ENCODE assay signal across 1 cellular context in genomic region chr18:79988079-79988924, GRCh38.
A peak's percentile ranks its signal among the peaks of the same experiment; 100 is the strongest.
TF ChIP-seq lines count a peak whose summit lies in the region.

Gene TXNL4A (minus strand): TSS chr18:79988563. CDS start chr18:79988392, 171 bp downstream.

TF ChIP-seq in K562, 482 proteins besides CTCF, POLR2A, EP300 and RAD21 (continued from another document and continues in another):
- TF ChIP-seq RREB1 (CRISPR knock-in tag; IDR thresholded peaks at IDR 0.05) = 0 out of 2 replicates have a peak, but pooled peaks have one; percentile 10
- 0 out of 2 replicates have a peak, but pooled peaks have one; percentile 32 for TF ChIP-seq ZNF592 (IDR thresholded peaks at IDR 0.05)
- peak; percentile 81 for TF ChIP-seq MAX (CRISPR knock-in tag; IDR thresholded peaks at IDR 0.05)
- TF ChIP-seq HDAC1 (IDR thresholded peaks at IDR 0.05) = peak in 1 of 2 experiments; percentile 39; a peak in 1 of 4 replicates
- peak; percentile 85 for TF ChIP-seq CTBP1 (IDR thresholded peaks at IDR 0.05; ENCODE audit: borderline replicate concordance)
- peak; percentile 44; the same call in 1 of the 2 replicates for TF ChIP-seq RNF2 (IDR thresholded peaks at IDR 0.05)
- TF ChIP-seq TFAP4 (CRISPR knock-in tag; IDR thresholded peaks at IDR 0.05; ENCODE audit: borderline replicate concordance) = peak; percentile 62; the same call in 1 of the 2 replicates
- TF ChIP-seq PATZ1 (CRISPR knock-in tag; IDR thresholded peaks at IDR 0.05; ENCODE audit: borderline replicate concordance) = no peak
- no peak for TF ChIP-seq FOXM1 (IDR thresholded peaks at IDR 0.05; ENCODE audit: low read depth)
- TF ChIP-seq FOXM1 (CRISPR knock-in tag; IDR thresholded peaks at IDR 0.05; ENCODE audit: low read depth) = 0 out of 2 replicates have a peak, but pooled peaks have one; percentile 61
- no peak; the same call in 1 of the 2 replicates for TF ChIP-seq ZBTB1 (CRISPR knock-in tag; IDR thresholded peaks at IDR 0.05; ENCODE audit: borderline replicate concordance, low read depth)
- TF ChIP-seq L3MBTL2 (IDR thresholded peaks at IDR 0.05) = peak; percentile 86
- peak; percentile 62 for TF ChIP-seq GABPB1 (CRISPR knock-in tag; IDR thresholded peaks at IDR 0.05)
- TF ChIP-seq FOXP4 (CRISPR knock-in tag; IDR thresholded peaks at IDR 0.05; ENCODE audit: borderline replicate concordance) = peak; percentile 22; the same call in 1 of the 2 replicates
- peak; percentile 72 for TF ChIP-seq POLR2B (IDR thresholded peaks at IDR 0.05; ENCODE audit: low read depth, partially characterized antibody)
- TF ChIP-seq YY1 (IDR thresholded peaks at IDR 0.05; ENCODE audit: borderline replicate concordance in 1 of 3, control insufficient read depth in 1 of 3, extremely low read depth in 1 of 3, insufficient read depth in 3 of 3, insufficient read length in 1 of 3, insufficient replicate concordance in 2 of 3, low read depth in 1 of 3, low read length in 2 of 3) = peak in 2 of 3 experiments; percentile 11 to 42
- peak; percentile 17 for TF ChIP-seq CTCFL (IDR thresholded peaks at IDR 0.05; ENCODE audit: borderline replicate concordance, insufficient read depth, low read depth, low read length, poor library complexity, severe bottlenecking)
- TF ChIP-seq ZNF584 (CRISPR knock-in tag; IDR thresholded peaks at IDR 0.05; ENCODE audit: low read depth) = no peak
- no peak for TF ChIP-seq MEIS2 (IDR thresholded peaks at IDR 0.05; ENCODE audit: partially characterized antibody)
- TF ChIP-seq MEF2D (tag; conservative IDR thresholded peaks at IDR 0.05; ENCODE audit: low read depth) = no peak
- no peak for TF ChIP-seq NR2C2 (CRISPR knock-in tag; IDR thresholded peaks at IDR 0.05)
- TF ChIP-seq NR2C2 (tag; IDR thresholded peaks at IDR 0.05) = 0 out of 2 replicates have a peak, but pooled peaks have one; percentile 22
- peak; percentile 76; the same call in 1 of the 2 replicates for TF ChIP-seq ATF7 (IDR thresholded peaks at IDR 0.05)
- no peak for TF ChIP-seq KDM4B (IDR thresholded peaks at IDR 0.05; ENCODE audit: borderline replicate concordance in 2 of 2, low read depth in 1 of 2)
- peak; percentile 70; the same call in 1 of the 2 replicates for TF ChIP-seq ARID4B (CRISPR knock-in tag; IDR thresholded peaks at IDR 0.05)
- peak; percentile 11 to 79; a peak in 1 of 4 replicates for TF ChIP-seq SIN3A (IDR thresholded peaks at IDR 0.05; ENCODE audit: borderline replicate concordance in 2 of 2, control insufficient read depth in 1 of 2, low read depth in 2 of 2, low read length in 2 of 2)
- no peak; the same call in 1 of the 2 replicates for TF ChIP-seq GTF2E2 (tag; IDR thresholded peaks at IDR 0.05)
- TF ChIP-seq MYC (IDR thresholded peaks at IDR 0.05; ENCODE audit: low read depth, low read length) = peak; percentile 86
- TF ChIP-seq MYC (CRISPR knock-in tag; IDR thresholded peaks at IDR 0.05; ENCODE audit: borderline replicate concordance, low read depth) = no peak
- TF ChIP-seq RB1 (IDR thresholded peaks at IDR 0.05; ENCODE audit: low read depth) = peak; percentile 73; the same call in 1 of the 2 replicates
